30 cellular contexts compared by ENCODE assay signal in the genomic region with DNA sequence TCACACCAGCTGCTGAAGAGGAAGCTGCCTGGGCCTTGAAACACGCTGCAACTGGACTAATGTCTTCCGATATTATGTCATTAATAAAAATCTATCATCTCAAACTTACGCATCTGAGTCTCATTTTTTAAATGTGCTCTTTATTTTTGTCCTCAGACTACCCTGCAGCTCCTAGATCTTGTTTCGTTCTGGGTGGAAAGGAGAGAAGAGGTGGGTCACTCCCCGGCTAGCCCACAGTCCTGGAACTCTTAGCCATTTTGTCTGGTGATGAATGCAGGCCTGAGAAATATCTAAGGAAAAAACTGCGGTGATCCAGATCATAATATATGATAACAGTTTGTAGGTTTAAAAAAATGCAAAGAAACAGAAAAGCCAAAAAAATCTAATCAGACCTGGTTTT.
DNase-seq lines count a peak whose midpoint lies in the region; ATAC-seq and TF ChIP-seq lines count a peak whose summit lies in the region.
"Had no signal": no experiment of that assay in that cellular context is flagged by ENCODE, and none has a peak within 500 bp of the region (broad histone marks: within the 10 kb centered on the region; RNA-seq: fewer than 3 reads in every experiment).

No MANE protein-coding gene starts in this region.

- BruUV-seq in A673 (replicated peaks; lab: Mats Ljungman, UMichigan), result no TSS peak

- peak overlapping the region in 4 of 5 experiments; percentile 4 to 92 (median 57) for H3K27ac Mint-ChIP-seq in brain
- H3K27ac Mint-ChIP-seq: activated naive CD8-positive, alpha-beta T cell treated with anti-CD3 and anti-CD28 coated beads for 36 hours; activated T-cell treated with anti-CD3 and anti-CD28 coated beads, Interleukin-2, amount 50 U/mL, for 24 hours; CD8-positive, alpha-beta T cell; natural killer cell had no signal

- no peaks in the 10 kb centered on the region for H3K36me3 Mint-ChIP-seq in brain
- H3K36me3 Mint-ChIP-seq: activated naive CD8-positive, alpha-beta T cell treated with anti-CD3 and anti-CD28 coated beads for 36 hours; CD8-positive, alpha-beta T cell; natural killer cell had no signal

- no peak overlapping the region for H2AFZ ChIP-seq in osteoblast (ENCODE audit: low read length)

- H3K27me3 ChIP-seq in right atrium auricular region, result no peaks in the 10 kb centered on the region
- H3K27me3 ChIP-seq in osteoblast (ENCODE audit: insufficient read depth, low read length), result no peaks in the 10 kb centered on the region
- no peaks in the 10 kb centered on the region for H3K27me3 ChIP-seq in vagina
- no peaks in the 10 kb centered on the region for H3K27me3 ChIP-seq in A673 (replicated peaks; ENCODE audit: insufficient read depth, low read depth, low read length, poor library complexity)
- H3K27me3 ChIP-seq: BE2C, esophagus muscularis mucosa, foreskin keratinocyte, heart left ventricle, tibial artery had no signal

- intact Hi-C loops in left ventricle myocardium superior (cut with micrococcal nuclease), result no loop called here
- intact Hi-C loops in vagina (cut with DNase I), result no loop called here
- intact Hi-C loops in A673 (cut with micrococcal nuclease; ENCODE audit: unreplicated experiment), result loop anchor here (10.0 kb wide), 1 partner anchor 710 kb away; no protein-coding TSS in a partner anchor

- no peaks in the 10 kb centered on the region for H3K9me3 ChIP-seq in right atrium auricular region
- H3K9me3 ChIP-seq in osteoblast (ENCODE audit: low read depth, low read length), result no peaks in the 10 kb centered on the region
- no peaks in the 10 kb centered on the region for H3K9me3 ChIP-seq in vagina
- H3K9me3 ChIP-seq in A673 (ENCODE audit: low read depth, low read length, poor library complexity, severe bottlenecking), result no peaks in the 10 kb centered on the region
- H3K9me3 ChIP-seq: BE2C, esophagus muscularis mucosa, heart left ventricle, tibial artery had no signal

- peaks cover 0 to 9% (median 0%) of the 10 kb centered on the region in 5 experiments for H3K9me3 Mint-ChIP-seq in brain
- H3K9me3 Mint-ChIP-seq: activated naive CD8-positive, alpha-beta T cell treated with anti-CD3 and anti-CD28 coated beads for 36 hours; activated T-cell treated with anti-CD3 and anti-CD28 coated beads, Interleukin-2, amount 50 U/mL, for 24 hours; CD8-positive, alpha-beta T cell; dendritic cell treated with granulocyte-macrophage colony-stimulating factor and Interleukin-4, amounts not matched to agents 40 ng/mL and 50 ng/mL, for 4 days; natural killer cell had no signal

- H3K79me2 ChIP-seq in osteoblast (ENCODE audit: insufficient read depth, low read length), result no peaks in the 10 kb centered on the region

- no peak for TF ChIP-seq POLR2A in vagina (IDR thresholded peaks at IDR 0.05)

- H3K4me1 Mint-ChIP-seq in brain, result peaks cover 32% of the 10 kb centered on the region
- H3K4me1 Mint-ChIP-seq: activated naive CD8-positive, alpha-beta T cell treated with anti-CD3 and anti-CD28 coated beads for 36 hours; natural killer cell had no signal

- CTCF ChIA-PET in A673 (lab: Charles Lee), result no interaction called here

- POLR2A ChIA-PET in A673 (lab: Charles Lee; ENCODE audit: low non-redundant PET), result no interaction called here

- DNase-seq in left ventricle myocardium superior (no peak), right atrium auricular region (ENCODE audit: low spot score) (no peak), osteoblast (ENCODE audit: insufficient read length, low spot score, missing footprints) (peak; percentile 76), vagina (ENCODE audit: extremely low spot score in 2 of 2) (no peak), A673 (ENCODE audit: low spot score) (no peak), pons (ENCODE audit: low spot score) (no peak)
- DNase-seq: activated CD4-positive, alpha-beta T cell treated with anti-CD3 and anti-CD28 coated beads, Interleukin-2, amount 50 U/mL, for 1 hour; activated gamma-delta T cell; activated naive CD8-positive, alpha-beta T cell treated with anti-CD3 and anti-CD28 coated beads for 36 hours; activated T-cell treated with anti-CD3 and anti-CD28 coated beads, Interleukin-2, amount 50 U/mL, for 24 hours; aorta; BE2C; caudate nucleus; CD8-positive, alpha-beta T cell; heart left ventricle; natural killer cell; NCI-H1417 treated with DMSO at 0.1 percent for 48 hours; NCI-H2081 treated with DMSO at 0.1 percent for 48 hours; NCI-H2227 treated with DMSO at 0.1 percent for 48 hours; retina; SHP77; stimulated activated CD4-positive, alpha-beta T cell treated with anti-CD3 and anti-CD28 coated beads, Interleukin-12 subunit alpha, Interleukin-12 subunit beta, amount 100 ng/mL, for 4 hours; stimulated activated CD4-positive, alpha-beta T cell treated with anti-CD3 and anti-CD28 coated beads, Interleukin-4, amount 100 ng/mL, for 1 hour; SW 1271; tibial artery had no signal

- ATAC-seq in left ventricle myocardium superior, result peak; percentile 23
- no peak for ATAC-seq in GM21390 (IDR thresholded peaks at IDR 0.05; ENCODE audit: unreplicated experiment)
- ATAC-seq: CD8-positive, alpha-beta T cell; foreskin keratinocyte; natural killer cell had no signal

- H3K36me3 ChIP-seq in right atrium auricular region, result no peaks in the 10 kb centered on the region
- H3K36me3 ChIP-seq in osteoblast (ENCODE audit: insufficient read depth, low read length), result no peaks in the 10 kb centered on the region
- H3K36me3 ChIP-seq in vagina, result no peaks in the 10 kb centered on the region
- no peaks in the 10 kb centered on the region for H3K36me3 ChIP-seq in A673 (ENCODE audit: insufficient read depth, low read length, poor library complexity, severe bottlenecking)
- H3K36me3 ChIP-seq: BE2C, esophagus muscularis mucosa, heart left ventricle, tibial artery had no signal

- H3K4me1 ChIP-seq in right atrium auricular region (no peaks in the 10 kb centered on the region), osteoblast (ENCODE audit: insufficient read depth, low read length) (peaks cover 14% of the 10 kb centered on the region), vagina (peaks cover 18% of the 10 kb centered on the region), A673 (ENCODE audit: insufficient read depth, low read length, poor library complexity, severe bottlenecking) (peaks cover 4% of the 10 kb centered on the region)
- H3K4me1 ChIP-seq: BE2C, foreskin keratinocyte, tibial artery had no signal

- no peak overlapping the region for H3K4me2 ChIP-seq in osteoblast (ENCODE audit: insufficient read depth, low read length)

- no peaks in the 10 kb centered on the region for H3K27me3 Mint-ChIP-seq in brain
- H3K27me3 Mint-ChIP-seq: activated naive CD8-positive, alpha-beta T cell treated with anti-CD3 and anti-CD28 coated beads for 36 hours; activated T-cell treated with anti-CD3 and anti-CD28 coated beads, Interleukin-2, amount 50 U/mL, for 24 hours; dendritic cell treated with granulocyte-macrophage colony-stimulating factor and Interleukin-4, amounts not matched to agents 40 ng/mL and 50 ng/mL, for 4 days had no signal

- H3K4me3 Mint-ChIP-seq in brain, result no peak overlapping the region
- H3K4me3 Mint-ChIP-seq: activated naive CD8-positive, alpha-beta T cell treated with anti-CD3 and anti-CD28 coated beads for 36 hours; activated T-cell treated with anti-CD3 and anti-CD28 coated beads, Interleukin-2, amount 50 U/mL, for 24 hours; CD8-positive, alpha-beta T cell; dendritic cell treated with granulocyte-macrophage colony-stimulating factor and Interleukin-4, amounts not matched to agents 40 ng/mL and 50 ng/mL, for 4 days; natural killer cell had no signal

- no peaks in the 10 kb centered on the region for H4K20me1 ChIP-seq in osteoblast (ENCODE audit: insufficient read depth, low read length)

- no peak overlapping the region for H3K27ac ChIP-seq in right atrium auricular region
- peak overlapping the region; percentile 2 for H3K27ac ChIP-seq in osteoblast (ENCODE audit: low read depth, low read length)
- peak overlapping the region; percentile 57 for H3K27ac ChIP-seq in vagina
- H3K27ac ChIP-seq in A673 (ENCODE audit: low read depth, low read length, poor library complexity, severe bottlenecking), result no peak overlapping the region
- H3K27ac ChIP-seq: foreskin keratinocyte, tibial artery had no signal

- TF ChIP-seq CTCF in right atrium auricular region (IDR thresholded peaks at IDR 0.05) (no peak), brain (conservative IDR thresholded peaks at IDR 0.05) (no peak), osteoblast (IDR thresholded peaks at IDR 0.05; ENCODE audit: extremely low read depth, low read depth, low read length) (no peak), vagina (IDR thresholded peaks at IDR 0.05) (no peak), A673 (conservative IDR thresholded peaks at IDR 0.05; ENCODE audit: low read depth, low read length) (no peak)

- H3K4me3 ChIP-seq in right atrium auricular region (no peak overlapping the region), osteoblast (ENCODE audit: insufficient read depth, low read length) (no peak overlapping the region), vagina (no peak overlapping the region), A673 (ENCODE audit: low read depth, low read length, poor library complexity, severe bottlenecking) (no peak overlapping the region)
- H3K4me3 ChIP-seq: esophagus muscularis mucosa, heart left ventricle, tibial artery had no signal

Comparison
In these comparisons a context has a peak if more than half of its experiments do, and no peak if none do; other contexts are left out.
1. H3K27ac ChIP-seq: peak in osteoblast (single experiment) and vagina (single experiment); none in right atrium auricular region (0 of 2) and A673 (single experiment).